In genomic region chr20:62916703-62917476, GRCh38 we compare ENCODE assay signal across 1 cellular context.
A peak's percentile ranks its signal among the peaks of the same experiment; 100 is the strongest.
TF ChIP-seq lines count a peak whose summit lies in the region.

No MANE protein-coding gene starts in this region.

TF ChIP-seq in HepG2, 621 proteins besides CTCF, POLR2A, EP300 and RAD21 (continued from another document and continues in another):
- TF ChIP-seq ZNF512 (CRISPR knock-in tag; IDR thresholded peaks at IDR 0.05) (no peak), ZNF263 (CRISPR knock-in tag; IDR thresholded peaks at IDR 0.05) (peak; percentile 68), KAT8 (CRISPR knock-in tag; IDR thresholded peaks at IDR 0.05) (peak; percentile 83), JUND (CRISPR knock-in tag; IDR thresholded peaks at IDR 0.05) (peak; percentile 89), BCL6 (CRISPR knock-in tag; IDR thresholded peaks at IDR 0.05) (peak; percentile 92), TRIM22 (IDR thresholded peaks at IDR 0.05) (no peak), ESRRA (CRISPR knock-in tag; IDR thresholded peaks at IDR 0.05; ENCODE audit: low read depth) (peak; percentile 99), HBP1 (CRISPR knock-in tag; IDR thresholded peaks at IDR 0.05; ENCODE audit: low read depth) (peak; percentile 89), NFATC3 (CRISPR knock-in tag; IDR thresholded peaks at IDR 0.05) (0 out of 2 replicates have a peak, but pooled peaks have one; percentile 73), ZNF773 (CRISPR knock-in tag; IDR thresholded peaks at IDR 0.05; ENCODE audit: borderline replicate concordance) (no peak), MXD4 (CRISPR knock-in tag; IDR thresholded peaks at IDR 0.05) (peak; percentile 93; the same call in 1 of the 2 replicates), MATR3 (CRISPR knock-in tag; IDR thresholded peaks at IDR 0.05) (no peak), ZBTB10 (CRISPR knock-in tag; IDR thresholded peaks at IDR 0.05; ENCODE audit: borderline replicate concordance) (no peak), CEBPG (CRISPR knock-in tag; IDR thresholded peaks at IDR 0.05) (peak; percentile 98), MEIS1 (CRISPR knock-in tag; IDR thresholded peaks at IDR 0.05; ENCODE audit: borderline replicate concordance) (peak; percentile 99), MEF2D (CRISPR knock-in tag; IDR thresholded peaks at IDR 0.05) (peak; percentile 95), MAFG (CRISPR knock-in tag; IDR thresholded peaks at IDR 0.05) (no peak), ARNT2 (CRISPR knock-in tag; IDR thresholded peaks at IDR 0.05; ENCODE audit: low read depth) (peak; percentile 81; the same call in 1 of the 2 replicates), IRX3 (CRISPR knock-in tag; IDR thresholded peaks at IDR 0.05; ENCODE audit: borderline replicate concordance, low read depth) (peak; percentile 87; the same call in 1 of the 2 replicates), SATB2 (CRISPR knock-in tag; IDR thresholded peaks at IDR 0.05) (peak; percentile 82; the same call in 1 of the 2 replicates), RXRA (CRISPR knock-in tag; IDR thresholded peaks at IDR 0.05) (peak; percentile 95), ZFP36L2 (CRISPR knock-in tag; IDR thresholded peaks at IDR 0.05) (no peak), ZSCAN9 (CRISPR knock-in tag; IDR thresholded peaks at IDR 0.05; ENCODE audit: borderline replicate concordance) (peak; percentile 85), ZNF770 (CRISPR knock-in tag; IDR thresholded peaks at IDR 0.05) (peak; percentile 82), ZNF382 (CRISPR knock-in tag; IDR thresholded peaks at IDR 0.05; ENCODE audit: borderline replicate concordance) (no peak), ZNF543 (CRISPR knock-in tag; IDR thresholded peaks at IDR 0.05) (peak; percentile 80; the same call in 1 of the 2 replicates), AGO2 (optimal IDR thresholded peaks at IDR 0.05; ENCODE audit: low read depth, low read length) (no peak), CCAR2 (optimal IDR thresholded peaks at IDR 0.05; ENCODE audit: low read depth, low read length) (no peak), ASH2L (IDR thresholded peaks at IDR 0.05; ENCODE audit: insufficient read length, low read depth, low read length) (peak; percentile 93), PRMT3 (CRISPR knock-in tag; IDR thresholded peaks at IDR 0.05; ENCODE audit: borderline replicate concordance, low read depth) (no peak), ZNF33A (CRISPR knock-in tag; IDR thresholded peaks at IDR 0.05; ENCODE audit: borderline replicate concordance) (no peak), ZSCAN25 (CRISPR knock-in tag; IDR thresholded peaks at IDR 0.05) (0 out of 2 replicates have a peak, but pooled peaks have one; percentile 85), KAT2B (IDR thresholded peaks at IDR 0.05; ENCODE audit: borderline replicate concordance, low read depth, low read length) (no peak), MYNN (CRISPR knock-in tag; IDR thresholded peaks at IDR 0.05; ENCODE audit: low read depth) (no peak), RFX1 (IDR thresholded peaks at IDR 0.05) (no peak), ZNF546 (CRISPR knock-in tag; conservative IDR thresholded peaks at IDR 0.05) (0 out of 2 replicates have a peak, but pooled peaks have one; percentile 41), NFKB2 (CRISPR knock-in tag; IDR thresholded peaks at IDR 0.05; ENCODE audit: borderline replicate concordance) (no peak; the same call in 1 of the 2 replicates), ZNF383 (CRISPR knock-in tag; IDR thresholded peaks at IDR 0.05; ENCODE audit: borderline replicate concordance) (no peak; the same call in 1 of the 2 replicates), KLF11 (CRISPR knock-in tag; IDR thresholded peaks at IDR 0.05) (peak; percentile 83; the same call in 1 of the 2 replicates), ZNF703 (CRISPR knock-in tag; IDR thresholded peaks at IDR 0.05; ENCODE audit: borderline replicate concordance) (peak; percentile 84), DNMT3B (CRISPR knock-in tag; conservative IDR thresholded peaks at IDR 0.05) (0 out of 2 replicates have a peak, but pooled peaks have one; percentile 38), SMAD9 (CRISPR knock-in tag; IDR thresholded peaks at IDR 0.05) (no peak), FOXK1 (CRISPR knock-in tag; IDR thresholded peaks at IDR 0.05; ENCODE audit: borderline replicate concordance, low read depth) (peak; percentile 93), ZNF605 (CRISPR knock-in tag; IDR thresholded peaks at IDR 0.05) (peak; percentile 96), USF2 (IDR thresholded peaks at IDR 0.05; ENCODE audit: low read depth, low read length) (no peak), USF2 (CRISPR knock-in tag; IDR thresholded peaks at IDR 0.05; ENCODE audit: borderline replicate concordance) (peak; percentile 56; the same call in 1 of the 2 replicates), FOXP4 (CRISPR knock-in tag; IDR thresholded peaks at IDR 0.05) (peak; percentile 98), ZNF354B (CRISPR knock-in tag; IDR thresholded peaks at IDR 0.05) (0 out of 2 replicates have a peak, but pooled peaks have one; percentile 23), GPN1 (CRISPR knock-in tag; IDR thresholded peaks at IDR 0.05; ENCODE audit: borderline replicate concordance) (no peak), ZNF598 (CRISPR knock-in tag; IDR thresholded peaks at IDR 0.05; ENCODE audit: borderline replicate concordance) (peak; percentile 64; the same call in 1 of the 2 replicates), GATAD2A (CRISPR knock-in tag; IDR thresholded peaks at IDR 0.05) (peak; percentile 99), ZNF12 (CRISPR knock-in tag; IDR thresholded peaks at IDR 0.05) (peak; percentile 55; the same call in 1 of the 2 replicates), MIER3 (CRISPR knock-in tag; IDR thresholded peaks at IDR 0.05; ENCODE audit: borderline replicate concordance) (peak; percentile 100; the same call in 1 of the 2 replicates), SPEN (CRISPR knock-in tag; IDR thresholded peaks at IDR 0.05; ENCODE audit: low read depth) (peak; percentile 96), MXD1 (CRISPR knock-in tag; IDR thresholded peaks at IDR 0.05) (peak; percentile 42; the same call in 1 of the 2 replicates), KLF16 (CRISPR knock-in tag; IDR thresholded peaks at IDR 0.05) (peak in 1 of 2 experiments; percentile 96; a peak in 3 of 4 replicates), ZNF691 (CRISPR knock-in tag; IDR thresholded peaks at IDR 0.05; ENCODE audit: borderline replicate concordance, low read depth) (peak; percentile 96), ZNF441 (CRISPR knock-in tag; IDR thresholded peaks at IDR 0.05; ENCODE audit: borderline replicate concordance) (peak; percentile 82; the same call in 1 of the 2 replicates), ZNF569 (CRISPR knock-in tag; IDR thresholded peaks at IDR 0.05; ENCODE audit: borderline replicate concordance) (0 out of 2 replicates have a peak, but pooled peaks have one; percentile 36)
